ENCODE assay signal across 7 cellular contexts in genomic region chr17:67980883-67981282, GRCh38. TPM values are rescaled to one million over a fixed set of nuclear protein-coding genes. Genes with fewer than 3 reads are reported as not detected.
A peak's percentile ranks its signal among the peaks of the same experiment; 100 is the strongest.
DNase-seq lines count a peak whose midpoint lies in the region; ATAC-seq, FAIRE-seq and TF ChIP-seq lines count a peak whose summit lies in the region.
"Not testable (repeated sequence)": the region's sequence is repeated elsewhere in the genome, so short reads cannot be mapped to it uniquely, and the experiment has no call there.

No MANE protein-coding gene starts in this region.

- FAIRE-seq in K562 (lab: Jason Lieb, UNC), result not testable (repeated sequence)

- not testable (repeated sequence) for TF ChIP-seq POLR2A in K562 (conservative IDR thresholded peaks at IDR 0.05); thyroid gland (IDR thresholded peaks at IDR 0.05)

- H3K9me3 Mint-ChIP-seq in CD8-positive, alpha-beta T cell; activated CD4-positive, alpha-beta memory T cell treated with anti-CD3 and anti-CD28 coated beads, Interleukin-2, amount 10 ng/mL, durations not matched to agents 7 days and 5 days; memory B cell: not testable (repeated sequence)

- peak overlapping the region; percentile 18 for H3K27ac Mint-ChIP-seq in CD8-positive, alpha-beta T cell
- H3K27ac Mint-ChIP-seq in activated CD4-positive, alpha-beta memory T cell treated with anti-CD3 and anti-CD28 coated beads, Interleukin-2, amount 10 ng/mL, durations not matched to agents 7 days and 5 days, result not testable (repeated sequence)
- H3K27ac Mint-ChIP-seq in memory B cell, result peak overlapping the region; percentile 41

- POLR2A ChIA-PET in CD8-positive, alpha-beta T cell (lab: Charles Lee); activated CD4-positive, alpha-beta memory T cell treated with anti-CD3 and anti-CD28 coated beads, Interleukin-2, amount 10 ng/mL, durations not matched to agents 7 days and 5 days (lab: Charles Lee); K562 (lab: Yijun Ruan, JAX): not testable (repeated sequence)

- H3K4me3 Mint-ChIP-seq in CD8-positive, alpha-beta T cell; activated CD4-positive, alpha-beta memory T cell treated with anti-CD3 and anti-CD28 coated beads, Interleukin-2, amount 10 ng/mL, durations not matched to agents 7 days and 5 days; memory B cell: not testable (repeated sequence)

- not testable (repeated sequence) for TF ChIP-seq CTCF in CD8-positive, alpha-beta T cell (IDR thresholded peaks at IDR 0.05); K562 (IDR thresholded peaks at IDR 0.05 in 2 of 3, conservative IDR thresholded peaks at IDR 0.05 in 1 of 3; ENCODE audit: insufficient read depth in 2 of 3, low read depth in 1 of 3, low read length in 3 of 3); colonic mucosa (IDR thresholded peaks at IDR 0.05); thyroid gland (IDR thresholded peaks at IDR 0.05)

- peak overlapping the region; percentile 26; the same call in 1 of the 2 replicates for H3K9ac ChIP-seq in Karpas-422 (ENCODE audit: low read length)
- H3K9ac ChIP-seq in K562 (ENCODE audit: insufficient read depth in 1 of 2, low read depth in 2 of 2, low read length in 2 of 2); colonic mucosa (ENCODE audit: low read depth in 2 of 2, low read length in 2 of 2): not testable (repeated sequence)

- H3K9me3 ChIP-seq in CD8-positive, alpha-beta T cell (ENCODE audit: low read length); Karpas-422 (ENCODE audit: low read length); K562 (replicated peaks; ENCODE audit: control insufficient read depth, insufficient read depth, low read depth, low read length); colonic mucosa; thyroid gland: not testable (repeated sequence)

- H3K79me2 ChIP-seq in Karpas-422 (ENCODE audit: low read length); K562 (ENCODE audit: control insufficient read depth, insufficient read depth, low read length): not testable (repeated sequence)

- H4K20me1 ChIP-seq in Karpas-422 (ENCODE audit: insufficient read depth, low read depth, low read length); K562 (replicated peaks; ENCODE audit: control insufficient read depth, insufficient read depth, low read length): not testable (repeated sequence)

- peaks cover 40% of the 10 kb centered on the region for H3K36me3 Mint-ChIP-seq in CD8-positive, alpha-beta T cell
- H3K36me3 Mint-ChIP-seq in activated CD4-positive, alpha-beta memory T cell treated with anti-CD3 and anti-CD28 coated beads, Interleukin-2, amount 10 ng/mL, durations not matched to agents 7 days and 5 days (ENCODE audit: low read depth), result peaks cover 16% of the 10 kb centered on the region
- not testable (repeated sequence) for H3K36me3 Mint-ChIP-seq in memory B cell

- H3K9me2 ChIP-seq in Karpas-422 (replicated peaks; ENCODE audit: insufficient read depth, low read length), result not testable (repeated sequence)

- not testable (repeated sequence) for H3K4me3 ChIP-seq in CD8-positive, alpha-beta T cell (ENCODE audit: low read depth, low read length); Karpas-422 (ENCODE audit: low read length); K562; colonic mucosa; thyroid gland (replicated peaks in 1 of 3)

- H3K4me2 ChIP-seq in Karpas-422 (ENCODE audit: low read depth, low read length, poor library complexity, severe bottlenecking), result peak overlapping the region; percentile 51
- not testable (repeated sequence) for H3K4me2 ChIP-seq in K562 (ENCODE audit: insufficient read depth, low read length)

- not testable (repeated sequence) for H3K9me1 ChIP-seq in K562 (ENCODE audit: control insufficient read depth, insufficient read depth, low read length)

- CTCF ChIA-PET in CD8-positive, alpha-beta T cell (lab: Charles Lee); activated CD4-positive, alpha-beta memory T cell treated with anti-CD3 and anti-CD28 coated beads, Interleukin-2, amount 10 ng/mL, durations not matched to agents 7 days and 5 days (lab: Charles Lee); K562 (lab: Yijun Ruan, JAX; ENCODE audit: low intra/inter-chr PET ratio): not testable (repeated sequence)

- 64% methylated on average over 3 of the region's 3 CpGs for WGBS in K562 (ENCODE audit: insufficient coverage, low coverage, missing lambda C conversion rate)
- WGBS in thyroid gland, 2 donors, result 47 to 50% methylated on average over 3 of the region's 3 CpGs

- H3K4me1 ChIP-seq in CD8-positive, alpha-beta T cell (ENCODE audit: insufficient read depth, low read length); K562 (replicated peaks in 1 of 2; ENCODE audit: control insufficient read depth in 2 of 2, insufficient read depth in 2 of 2, low read length in 2 of 2); colonic mucosa; thyroid gland: not testable (repeated sequence)
- H3K4me1 ChIP-seq in Karpas-422 (ENCODE audit: low read length), result peaks cover 81% of the 10 kb centered on the region

- TF ChIP-seq RAD21 in K562 (CRISPR knock-in tag; conservative IDR thresholded peaks at IDR 0.05 in 1 of 2, IDR thresholded peaks at IDR 0.05 in 1 of 2), result not testable (repeated sequence)

- in situ Hi-C loops in K562 (cut with MboI), result not testable (repeated sequence)

- BruUV-seq in K562 (replicated peaks; lab: Mats Ljungman, UMichigan), result not testable (repeated sequence)

- not testable (repeated sequence) for H3K27me3 Mint-ChIP-seq in CD8-positive, alpha-beta T cell (ENCODE audit: low read depth); activated CD4-positive, alpha-beta memory T cell treated with anti-CD3 and anti-CD28 coated beads, Interleukin-2, amount 10 ng/mL, durations not matched to agents 7 days and 5 days; memory B cell

- intact Hi-C loops in CD8-positive, alpha-beta T cell (cut with DNase I, micrococcal nuclease); K562 (cut with micrococcal nuclease); colonic mucosa (cut with DNase I): not testable (repeated sequence)
- intact Hi-C loops in thyroid gland (cut with DNase I), result loop anchor here (10.0 kb wide), 1 partner anchor 54 kb away; the partner anchor contains the start of gene KPNA2

- not testable (repeated sequence) for H3K36me3 ChIP-seq in CD8-positive, alpha-beta T cell (ENCODE audit: insufficient read depth, low read length); K562 (ENCODE audit: control insufficient read depth, insufficient read depth, low read length); colonic mucosa; thyroid gland
- H3K36me3 ChIP-seq in Karpas-422 (ENCODE audit: insufficient read depth, low read length), result peaks cover 21% of the 10 kb centered on the region; the same call in 1 of the 2 replicates

- TF ChIP-seq EP300 in K562 (IDR thresholded peaks at IDR 0.05; ENCODE audit: low read length), result not testable (repeated sequence)

- ATAC-seq in CD8-positive, alpha-beta T cell; K562; memory B cell (ENCODE audit: low read depth): not testable (repeated sequence)

- DNase-seq in CD8-positive, alpha-beta T cell; Karpas-422; K562 (ENCODE audit: extremely low read depth in 1 of 4, low spot score in 3 of 4); memory B cell (ENCODE audit: low spot score in 2 of 2): not testable (repeated sequence)
- peak; percentile 2 for DNase-seq in activated CD4-positive, alpha-beta memory T cell treated with anti-CD3 and anti-CD28 coated beads, Interleukin-2, amount 10 ng/mL, durations not matched to agents 7 days and 5 days
- peak; percentile 9 for DNase-seq in colonic mucosa
- DNase-seq in thyroid gland, result peak; percentile 16 to 18

- H3K27me3 ChIP-seq in CD8-positive, alpha-beta T cell (ENCODE audit: insufficient read depth, low read length); Karpas-422 (ENCODE audit: low read length); K562 (ENCODE audit: control insufficient read depth in 2 of 2, insufficient read depth in 2 of 2, low read length in 2 of 2); colonic mucosa; thyroid gland: not testable (repeated sequence)

- not testable (repeated sequence) for H2AFZ ChIP-seq in Karpas-422 (ENCODE audit: low read length); K562 (ENCODE audit: low read depth, low read length)

- not testable (repeated sequence) for H3K27ac ChIP-seq in CD8-positive, alpha-beta T cell (ENCODE audit: low read depth, low read length); K562 (ENCODE audit: extremely low read depth, low read depth, low read length); colonic mucosa; thyroid gland
- H3K27ac ChIP-seq in Karpas-422 (ENCODE audit: low read length), result peak overlapping the region; percentile 90

- H3K4me1 Mint-ChIP-seq in CD8-positive, alpha-beta T cell (ENCODE audit: low read depth); activated CD4-positive, alpha-beta memory T cell treated with anti-CD3 and anti-CD28 coated beads, Interleukin-2, amount 10 ng/mL, durations not matched to agents 7 days and 5 days; memory B cell: not testable (repeated sequence)

RNA-seq across cellular contexts. Expression of gene C17orf58, which starts 15.4 kb away (rescaled TPM):
- under 1 TPM; 0.19 to 0.30 TPM for total RNA-seq in CD8-positive, alpha-beta T cell
- total RNA-seq in Karpas-422 (2014; rRNA removed; shearing (Covaris generic); ENCODE audit: low replicate concordance), result 51.0 and 52.9 TPM in 2 replicates
- total RNA-seq in activated CD4-positive, alpha-beta memory T cell treated with anti-CD3 and anti-CD28 coated beads, Interleukin-2, amount 10 ng/mL, durations not matched to agents 7 days and 5 days, result 10 to 100 TPM; 12.4 TPM
- 8.4 TPM in 2 replicates for total RNA-seq in K562 (2011; cell fraction: chromatin; rRNA removed; ENCODE audit: low replicate concordance)
- 9.0 and 9.7 TPM in 2 replicates for total RNA-seq in K562 (2011; cell fraction: nucleolus; rRNA removed)
- total RNA-seq in K562 (2011; cell fraction: nucleoplasm; rRNA removed), result 9.8 and 10.7 TPM in 2 replicates
- 37.4 and 42.5 TPM in 2 replicates for total RNA-seq in K562 (2014; rRNA removed)
- 23.6 and 24.7 TPM in 2 replicates for total RNA-seq in K562 (2014; rRNA removed; fragmentation: Illumina TruSeq; extraction: Trizol)
- total RNA-seq in K562 (2015; rRNA removed; fragmentation: Illumina TruSeq; extraction: Trizol), result 17.0 and 17.8 TPM in 2 replicates
- 25.2 and 27.6 TPM in 2 replicates for total RNA-seq in K562 (2021)
- polyA plus RNA-seq in K562 (2011; rRNA removed), result 29.2 and 32.7 TPM in 2 replicates
- polyA plus RNA-seq in K562 (2011; cell fraction: cytosol; rRNA removed), result 22.6 and 29.6 TPM in 2 replicates
- polyA plus RNA-seq in K562 (2011; cell fraction: nucleus; rRNA removed), result 15.5 and 16.7 TPM in 2 replicates
- 19.9 and 20.2 TPM in 2 replicates for polyA plus RNA-seq in K562 (2012)
- polyA plus RNA-seq in K562 (2014; fragmentation: Illumina TruSeq; extraction: Trizol), result 22.7 and 27.6 TPM in 2 replicates
- polyA plus RNA-seq in K562 (2014; fragmentation: Nextera tagmentation; extraction: Ambion mirVana), result 1 to 10 TPM; 8.6 to 9.9 TPM
- 32.7 and 35.3 TPM in 2 replicates for polyA plus RNA-seq in K562 (2014; rRNA removed)
- 14.0 and 16.2 TPM in 2 replicates for polyA minus RNA-seq in K562 (2011; rRNA and poly(A)+ RNA removed)
- 7.6 and 11.4 TPM in 2 replicates for polyA minus RNA-seq in K562 (2011; cell fraction: cytosol; rRNA and poly(A)+ RNA removed)
- polyA minus RNA-seq in K562 (2011; cell fraction: nucleus; rRNA and poly(A)+ RNA removed), result 3.9 and 4.7 TPM in 2 replicates
- 10 to 100 TPM; 10.3 to 13.6 TPM for total RNA-seq in colonic mucosa
- 10 to 100 TPM in 2 of 4 donors, 1 to 10 TPM in 2; 6.7 to 14.4 (median 10.6) TPM for total RNA-seq in thyroid gland

RNA-seq across cellular contexts. Expression of gene KPNA2, which starts 54.7 kb away (rescaled TPM):
- total RNA-seq in CD8-positive, alpha-beta T cell, result 100 to 1,000 TPM; 111 to 121 TPM
- 144 and 170 TPM in 2 replicates for total RNA-seq in Karpas-422 (2014; rRNA removed; shearing (Covaris generic); ENCODE audit: low replicate concordance)
- total RNA-seq in activated CD4-positive, alpha-beta memory T cell treated with anti-CD3 and anti-CD28 coated beads, Interleukin-2, amount 10 ng/mL, durations not matched to agents 7 days and 5 days, result 100 to 1,000 TPM; 227 TPM
- 165 and 234 TPM in 2 replicates for total RNA-seq in K562 (2011; cell fraction: chromatin; rRNA removed; ENCODE audit: low replicate concordance)
- 104 and 108 TPM in 2 replicates for total RNA-seq in K562 (2011; cell fraction: nucleolus; rRNA removed)
- 115 and 124 TPM in 2 replicates for total RNA-seq in K562 (2011; cell fraction: nucleoplasm; rRNA removed)
- 132 and 140 TPM in 2 replicates for total RNA-seq in K562 (2014; rRNA removed)
- 241 and 267 TPM in 2 replicates for total RNA-seq in K562 (2014; rRNA removed; fragmentation: Illumina TruSeq; extraction: Trizol)
- 235 and 243 TPM in 2 replicates for total RNA-seq in K562 (2015; rRNA removed; fragmentation: Illumina TruSeq; extraction: Trizol)
- total RNA-seq in K562 (2021), result 219 and 223 TPM in 2 replicates
- 200 and 229 TPM in 2 replicates for polyA plus RNA-seq in K562 (2011; rRNA removed)
- 215 and 240 TPM in 2 replicates for polyA plus RNA-seq in K562 (2011; cell fraction: cytosol; rRNA removed)
- polyA plus RNA-seq in K562 (2011; cell fraction: nucleus; rRNA removed), result 127 and 151 TPM in 2 replicates
- 168 and 218 TPM in 2 replicates for polyA plus RNA-seq in K562 (2012)
- 232 and 250 TPM in 2 replicates for polyA plus RNA-seq in K562 (2014; fragmentation: Illumina TruSeq; extraction: Trizol)
- 100 to 1,000 TPM; 594 to 984 TPM for polyA plus RNA-seq in K562 (2014; fragmentation: Nextera tagmentation; extraction: Ambion mirVana)
- 136 and 162 TPM in 2 replicates for polyA plus RNA-seq in K562 (2014; rRNA removed)
- polyA minus RNA-seq in K562 (2011; rRNA and poly(A)+ RNA removed), result 466 and 590 TPM in 2 replicates
- polyA minus RNA-seq in K562 (2011; cell fraction: cytosol; rRNA and poly(A)+ RNA removed), result 201 and 253 TPM in 2 replicates
- polyA minus RNA-seq in K562 (2011; cell fraction: nucleus; rRNA and poly(A)+ RNA removed), result 75.3 and 108 TPM in 2 replicates
- 100 to 1,000 TPM in 1 of 2 donors, 10 to 100 TPM in 1; 43.2 to 143 TPM for total RNA-seq in colonic mucosa
- total RNA-seq in thyroid gland, result 10 to 100 TPM; 13.3 to 25.8 (median 17.5) TPM

Comparison
In these comparisons a context has a peak if more than half of its experiments do, and no peak if none do; other contexts are left out.
1. RNA of gene C17orf58, which starts 15.4 kb away (total RNA-seq): 51.0 to 52.9 TPM in Karpas-422, 8.4 to 42.5 TPM in K562, 10.3 to 13.6 TPM in colonic mucosa, 6.7 to 14.4 TPM in thyroid gland and 12.4 TPM in activated CD4-positive, alpha-beta memory T cell treated with anti-CD3 and anti-CD28 coated beads, Interleukin-2, amount 10 ng/mL, durations not matched to agents 7 days and 5 days; 0.19 to 0.30 TPM in CD8-positive, alpha-beta T cell; every median in the first group is over 4 times any median in the second.